Comparison of ENCODE assay signal across 7 cellular contexts in genomic region chr15:51620647-51621046, GRCh38. TPM values are rescaled to one million over a fixed set of nuclear protein-coding genes. Genes with fewer than 3 reads are reported as not detected.
DNase-seq lines count a peak whose midpoint lies in the region; ATAC-seq, FAIRE-seq and TF ChIP-seq lines count a peak whose summit lies in the region.

No MANE protein-coding gene starts in this region.

- no peak for TF ChIP-seq POLR2A in IMR-90 (IDR thresholded peaks at IDR 0.05; ENCODE audit: low read depth, low read length)

- H3K9me3 Mint-ChIP-seq in astrocyte (ENCODE audit: unreplicated experiment) = no peaks in the 10 kb centered on the region

- H4K91ac ChIP-seq in IMR-90 (ENCODE audit: insufficient read depth, low read depth, low read length) = no peak overlapping the region

- H3K9me3 ChIP-seq in IMR-90 (ENCODE audit: control insufficient read depth, insufficient read depth, low read length) (no peaks in the 10 kb centered on the region), astrocyte (ENCODE audit: insufficient read depth, low read depth, low read length) (no peaks in the 10 kb centered on the region), neutrophil (no peaks in the 10 kb centered on the region)

- peak overlapping the region; percentile 68 for H3K4me2 ChIP-seq in IMR-90 (ENCODE audit: low read depth, low read length)
- H3K4me2 ChIP-seq in astrocyte (ENCODE audit: low read length) = peak overlapping the region; percentile 95

- H3K36me3 ChIP-seq in IMR-90 (ENCODE audit: control insufficient read depth, insufficient read depth, low read length) (no peaks in the 10 kb centered on the region), astrocyte (ENCODE audit: insufficient read depth, low read length) (no peaks in the 10 kb centered on the region), neutrophil (peaks cover 1% of the 10 kb centered on the region)

- H2AFZ ChIP-seq in IMR-90 (replicated peaks; ENCODE audit: low read length, poor library complexity) = no peak overlapping the region
- no peak overlapping the region for H2AFZ ChIP-seq in astrocyte (ENCODE audit: low read depth, low read length)

- TF ChIP-seq CTCF in IMR-90 (conservative IDR thresholded peaks at IDR 0.05; ENCODE audit: low read depth, low read length) = no peak
- TF ChIP-seq CTCF in astrocyte (IDR thresholded peaks at IDR 0.05; ENCODE audit: insufficient read depth, low read depth, low read length) = no peak
- no peak for TF ChIP-seq CTCF in neutrophil (IDR thresholded peaks at IDR 0.05)

- no peak overlapping the region for H3K4ac ChIP-seq in IMR-90 (ENCODE audit: low read depth, low read length)

- DNase-seq in IMR-90 = no peak
- DNase-seq in astrocyte (ENCODE audit: low read depth) = no peak
- no peak for DNase-seq in GDM1 (lab: John Stamatoyannopoulos, UW)
- DNase-seq in T-helper 1 cell = no peak

- H3K27ac ChIP-seq in IMR-90 (ENCODE audit: insufficient read depth, low read length) (no peak overlapping the region), astrocyte (ENCODE audit: low read depth, low read length) (no peak overlapping the region), neutrophil (peak overlapping the region; percentile 93)

- CTCF ChIA-PET in IMR-90 (lab: Yijun Ruan, JAX) = interaction anchor here (0.6 to 1.1 kb wide), 2 partner anchors 30 to 69 kb away, joined by 3 to 5 read pairs; no protein-coding TSS in a partner anchor

- H3K4me3 Mint-ChIP-seq in astrocyte (ENCODE audit: unreplicated experiment) = peak overlapping the region; percentile 93

- no peak overlapping the region for H3K27ac Mint-ChIP-seq in astrocyte (ENCODE audit: unreplicated experiment)

- H4K5ac ChIP-seq in IMR-90 (ENCODE audit: low read depth, low read length) = no peak overlapping the region

- H3K4me1 ChIP-seq in IMR-90 (ENCODE audit: control insufficient read depth, insufficient read depth, low read length) (peaks cover 3% of the 10 kb centered on the region; the same call in 1 of the 2 replicates), astrocyte (ENCODE audit: insufficient read depth, low read length) (peaks cover 7% of the 10 kb centered on the region), neutrophil (ENCODE audit: control insufficient read depth in 1 of 2, insufficient read depth in 1 of 2, low read depth in 1 of 2, low read length in 1 of 2) (peaks cover 39 to 46% of the 10 kb centered on the region in 2 experiments)

- peaks cover 5% of the 10 kb centered on the region for H3K27me3 Mint-ChIP-seq in astrocyte (ENCODE audit: low read depth, unreplicated experiment)

- peak overlapping the region; percentile 4; the same call in 1 of the 2 replicates for H3K14ac ChIP-seq in IMR-90 (replicated peaks; ENCODE audit: low read depth, low read length)

- dilution Hi-C loops in IMR-90 (cut with HindIII; ENCODE audit: low sequenced_read_pairs, unreplicated experiment) = no loop called here

- H3K9ac ChIP-seq in IMR-90 (ENCODE audit: low read depth, low read length) (peak overlapping the region; percentile 38; the same call in 1 of the 2 replicates), astrocyte (ENCODE audit: low read length) (peak overlapping the region; percentile 87)

- H3K36me3 Mint-ChIP-seq in astrocyte (ENCODE audit: low read depth, unreplicated experiment) = no peaks in the 10 kb centered on the region

- H3K56ac ChIP-seq in IMR-90 (ENCODE audit: extremely low read depth, insufficient read depth, low read length) = no peak overlapping the region

- ATAC-seq in GM18868 (IDR thresholded peaks at IDR 0.05; ENCODE audit: unreplicated experiment) (peak; percentile 35), IMR-90 (ENCODE audit: low read depth) (no peak), HG03097 (IDR thresholded peaks at IDR 0.05; ENCODE audit: low FRiP score, unreplicated experiment) (no peak)

- no peak for TF ChIP-seq RAD21 in IMR-90 (IDR thresholded peaks at IDR 0.05; ENCODE audit: low read length)

- peaks cover 6% of the 10 kb centered on the region for H3K4me1 Mint-ChIP-seq in astrocyte (ENCODE audit: low read depth, unreplicated experiment)

- H2AK9ac ChIP-seq in IMR-90 (replicated peaks; ENCODE audit: low read depth, low read length, poor library complexity) = no peak overlapping the region

- no peak overlapping the region for H3K4me3 ChIP-seq in IMR-90 (ENCODE audit: insufficient read depth, low read depth, low read length)
- no peak overlapping the region for H3K4me3 ChIP-seq in astrocyte (ENCODE audit: insufficient read depth, low read depth, low read length)
- H3K4me3 ChIP-seq in neutrophil (ENCODE audit: low read depth in 1 of 2, low read length in 1 of 2) = peak overlapping the region; percentile 80 to 95

- no peak overlapping the region for H2BK120ac ChIP-seq in IMR-90 (ENCODE audit: low read depth, low read length)

- BruUV-seq in IMR-90 (replicated peaks; lab: Mats Ljungman, UMichigan) = no TSS peak

- no peak overlapping the region for H2BK15ac ChIP-seq in IMR-90 (ENCODE audit: low read depth, low read length)

- FAIRE-seq in astrocyte (lab: Jason Lieb, UNC) = no peak

- peaks cover 23% of the 10 kb centered on the region for H3K79me2 ChIP-seq in astrocyte (ENCODE audit: insufficient read depth, low read length)

- peaks cover 17 to 22% of the 10 kb centered on the region in 2 experiments for H3K79me1 ChIP-seq in IMR-90 (ENCODE audit: low read depth in 1 of 2, low read length in 2 of 2)

- H3K23ac ChIP-seq in IMR-90 (ENCODE audit: low read depth, low read length) = peak overlapping the region; percentile 5; the same call in 1 of the 2 replicates

- H2BK5ac ChIP-seq in IMR-90 (ENCODE audit: low read depth, low read length, poor library complexity, severe bottlenecking) = no peak overlapping the region

- H2AK5ac ChIP-seq in IMR-90 (ENCODE audit: low read depth, low read length) = no peak overlapping the region

- 0 out of 2 replicates have a peak, but pooled peaks cover 2% of the 10 kb centered on the region for H3K9me1 ChIP-seq in IMR-90 (ENCODE audit: insufficient read depth, low read length)

- POLR2A ChIA-PET in IMR-90 (lab: Charles Lee; ENCODE audit: unreplicated experiment) = no interaction called here

- intact Hi-C loops in IMR-90 (cut with micrococcal nuclease) = no loop called here

- 17% methylated on average over 2 of the region's 4 CpGs; no CpG with 5 or more reads in 1 of the 2 experiments for WGBS in IMR-90 (ENCODE audit: extremely low coverage in 2 of 2, insufficient read length in 1 of 2), 2 experiments

- in situ Hi-C loops in IMR-90 (cut with MboI; ENCODE audit: low sequenced_read_pairs) = no loop called here

- peaks cover 5% of the 10 kb centered on the region; the same call in 1 of the 2 replicates for H4K20me1 ChIP-seq in IMR-90 (ENCODE audit: insufficient read depth, low read length)
- peaks cover 13% of the 10 kb centered on the region for H4K20me1 ChIP-seq in astrocyte (ENCODE audit: insufficient read depth, low read length)

- H3K18ac ChIP-seq in IMR-90 (ENCODE audit: low read depth, low read length) = no peak overlapping the region

- peak overlapping the region in 1 of 2 experiments; percentile 11; a peak in 1 of 4 replicates for H4K8ac ChIP-seq in IMR-90 (ENCODE audit: low read depth in 2 of 2, low read length in 2 of 2)

- no peak overlapping the region for H2BK20ac ChIP-seq in IMR-90 (ENCODE audit: low read depth, low read length)

- H3K27me3 ChIP-seq in IMR-90 (ENCODE audit: control insufficient read depth, insufficient read depth, low read length) (peaks cover 2% of the 10 kb centered on the region; the same call in 1 of the 2 replicates), astrocyte (ENCODE audit: insufficient read depth, low read length) (no peaks in the 10 kb centered on the region), neutrophil (no peaks in the 10 kb centered on the region)

TF ChIP-seq in IMR-90, 13 proteins besides CTCF, POLR2A, EP300 and RAD21:
- TF ChIP-seq CHD1 (IDR thresholded peaks at IDR 0.05; ENCODE audit: low read depth, low read length) (no peak), RCOR1 (IDR thresholded peaks at IDR 0.05; ENCODE audit: insufficient replicate concordance, low read length) (no peak), BHLHE40 (IDR thresholded peaks at IDR 0.05; ENCODE audit: low read depth, low read length) (no peak), RFX5 (IDR thresholded peaks at IDR 0.05; ENCODE audit: low read depth, low read length) (no peak), NFE2L2 (IDR thresholded peaks at IDR 0.05; ENCODE audit: low read depth, low read length) (no peak), MAZ (IDR thresholded peaks at IDR 0.05; ENCODE audit: borderline replicate concordance, low read depth, low read length) (no peak), SMC3 (IDR thresholded peaks at IDR 0.05; ENCODE audit: low read depth, low read length) (no peak), CEBPB (IDR thresholded peaks at IDR 0.05; ENCODE audit: low read depth, low read length) (no peak), MAFK (IDR thresholded peaks at IDR 0.05; ENCODE audit: low read depth, low read length) (no peak), FOS (IDR thresholded peaks at IDR 0.05; ENCODE audit: low read depth, low read length) (no peak), USF2 (IDR thresholded peaks at IDR 0.05; ENCODE audit: low read depth, low read length) (no peak), ELK1 (IDR thresholded peaks at IDR 0.05; ENCODE audit: borderline replicate concordance, low read depth, low read length) (no peak)
TF ChIP-seq in IMR-90: peak in this region for 0.

RNA-seq across cellular contexts. Expression of gene DMXL2, which starts 1.9 kb away (rescaled TPM):
- total RNA-seq in IMR-90 (2012; rRNA removed) = 21.9 and 34.4 TPM in 2 replicates
- polyA plus RNA-seq in IMR-90 (2012; rRNA removed) = 6.9 and 9.7 TPM in 2 replicates
- 1.5 and 35.0 TPM in 2 replicates for polyA plus RNA-seq in IMR-90 (2012; cell fraction: cytosol; rRNA removed)
- polyA plus RNA-seq in IMR-90 (2012; cell fraction: nucleus; rRNA removed; ENCODE audit: low replicate concordance) = 46.0 and 166 TPM in 2 replicates
- 17.8 and 19.0 TPM in 2 replicates for total RNA-seq in astrocyte

Comparison
In these comparisons a context has a peak if more than half of its experiments do, and no peak if none do; other contexts are left out.
1. H3K4me3 ChIP-seq: peak in neutrophil (2 of 2); none in IMR-90 (single experiment) and astrocyte (single experiment).